ENCODE assay signal across 1 cellular context in the genomic region with DNA sequence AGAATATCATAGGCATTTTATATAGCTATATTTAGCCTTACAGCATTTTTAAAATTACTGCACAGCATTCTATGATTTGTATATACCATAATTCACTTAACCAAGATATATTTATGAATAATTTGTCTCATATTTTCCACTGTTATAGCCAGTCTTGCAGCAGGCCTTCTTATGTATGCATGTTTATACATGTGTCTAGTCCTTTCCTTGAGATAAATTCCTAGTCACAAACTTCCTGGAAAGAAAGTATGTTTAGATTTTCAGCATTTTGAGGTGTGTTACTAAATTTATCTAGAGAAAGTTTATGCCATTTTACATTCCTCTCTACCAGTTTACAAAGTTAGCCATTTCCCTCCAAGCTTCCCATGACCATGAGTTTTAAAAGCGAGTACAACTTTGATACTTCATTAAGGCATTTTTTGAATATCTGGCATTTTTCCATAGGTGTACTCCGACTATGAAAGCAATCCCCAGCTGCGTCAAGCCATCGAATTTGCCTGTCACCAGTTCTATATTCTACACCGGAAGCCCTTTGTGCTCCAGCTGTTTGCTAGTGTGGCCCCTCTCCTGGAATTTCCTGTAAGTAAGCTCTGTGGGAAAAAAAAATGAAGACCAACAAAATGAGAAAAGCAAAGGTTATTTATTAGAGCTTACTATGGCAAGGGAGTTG.
TF ChIP-seq lines count a peak whose summit lies in the region.

No MANE protein-coding gene starts in this region.

TF ChIP-seq in HepG2, 621 proteins besides CTCF, POLR2A, EP300 and RAD21:
- TF ChIP-seq GABPA (IDR thresholded peaks at IDR 0.05; ENCODE audit: low read depth, low read length) (no peak), GABPA (CRISPR knock-in tag; IDR thresholded peaks at IDR 0.05; ENCODE audit: low read depth) (peak; percentile 32; the same call in 1 of the 2 replicates), PPARG (CRISPR knock-in tag; conservative IDR thresholded peaks at IDR 0.05) (no peak)
